10 cellular contexts compared by ENCODE assay signal in genomic region chr11:72069200-72069599, GRCh38. TPM values are rescaled to one million over a fixed set of nuclear protein-coding genes. Genes with fewer than 3 reads are reported as not detected.
DNase-seq lines count a peak whose midpoint lies in the region; ATAC-seq, FAIRE-seq and TF ChIP-seq lines count a peak whose summit lies in the region.
"Had no signal": no experiment of that assay in that cellular context is flagged by ENCODE, and none has a peak within 500 bp of the region (broad histone marks: within the 10 kb centered on the region; RNA-seq: fewer than 3 reads in every experiment).

No MANE protein-coding gene starts in this region.

- peak; percentile 54 for FAIRE-seq in GM12878 (lab: Jason Lieb, UNC)

- H4K20me1 ChIP-seq in SK-N-SH (ENCODE audit: insufficient read depth) (no peaks in the 10 kb centered on the region), GM12878 (ENCODE audit: control insufficient read depth, insufficient read depth) (no peaks in the 10 kb centered on the region)

- H3K27me3 ChIP-seq in SK-N-SH (ENCODE audit: insufficient read depth) (no peaks in the 10 kb centered on the region), GM12878 (replicated peaks in 1 of 2; ENCODE audit: control insufficient read depth in 2 of 2, insufficient read depth in 2 of 2, low read length in 1 of 2) (no peaks in the 10 kb centered on the region), layer of hippocampus (ENCODE audit: control insufficient read depth, insufficient read depth, low read length) (no peaks in the 10 kb centered on the region)

- SMC1A ChIA-PET in GM12878 (lab: Charles Lee; ENCODE audit: uncharacterized antibody, unreplicated experiment): interaction anchor here (1.2 to 8.0 kb wide), 8 partner anchors 9 to 40 kb away, joined by 3 to 48 read pairs (median 6); no protein-coding TSS in a partner anchor

- H2AFZ ChIP-seq in SK-N-SH (ENCODE audit: low read depth): 0 out of 2 replicates have a peak overlapping the region, but pooled peaks have one; percentile 45
- H2AFZ ChIP-seq in GM12878 (ENCODE audit: control insufficient read depth, low read depth, low read length): peak overlapping the region; percentile 8

- no peaks in the 10 kb centered on the region for H3K9me2 ChIP-seq in SK-N-SH

- H3K4me2 ChIP-seq in SK-N-SH: peak overlapping the region; percentile 53
- peak overlapping the region; percentile 56 for H3K4me2 ChIP-seq in GM12878 (ENCODE audit: control insufficient read depth, insufficient read depth)

- no peak for TF ChIP-seq POLR2A in GM12878 (IDR thresholded peaks at IDR 0.05; ENCODE audit: low read depth, low read length)

- H3K79me2 ChIP-seq in SK-N-SH (ENCODE audit: insufficient read depth) (peaks cover 97% of the 10 kb centered on the region), GM12878 (ENCODE audit: control insufficient read depth, insufficient read depth, low read length) (peaks cover 55% of the 10 kb centered on the region)

- H3K36me3 ChIP-seq in SK-N-SH (replicated peaks in 1 of 2; ENCODE audit: control insufficient read depth in 1 of 2, insufficient read depth in 2 of 2, low read length in 1 of 2) (peaks cover 0 to 3% of the 10 kb centered on the region in 2 experiments), GM12878 (ENCODE audit: control insufficient read depth in 2 of 2, insufficient read depth in 2 of 2, low read length in 1 of 2) (no peaks in the 10 kb centered on the region; a peak in 2 of 4 replicates)

- RAD21 ChIA-PET in GM12878 (lab: Charles Lee; ENCODE audit: unreplicated experiment): interaction anchor here (1.1 to 7.8 kb wide), 4 partner anchors 22 to 141 kb away, joined by 3 to 46 read pairs (median 6); no protein-coding TSS in a partner anchor

- TF ChIP-seq EP300 in SK-N-SH (IDR thresholded peaks at IDR 0.05; ENCODE audit: borderline replicate concordance in 1 of 2, low read depth in 1 of 2, low read length in 1 of 2) (no peak), GM12878 (IDR thresholded peaks at IDR 0.05; ENCODE audit: borderline replicate concordance in 1 of 2, control insufficient read depth in 1 of 2, low read depth in 2 of 2, low read length in 2 of 2) (no peak)

- CTCF ChIA-PET in SK-N-SH (lab: Yijun Ruan, JAX): interaction anchor here (0.8 to 4.2 kb wide), 4 partner anchors 9 to 75 kb away, joined by 3 to 18 read pairs (median 4); no protein-coding TSS in a partner anchor
- CTCF ChIA-PET in GM12878 (lab: Yijun Ruan, JAX): interaction anchor here (1.0 to 2.9 kb wide), 8 partner anchors 8 to 83 kb away, joined by 3 to 16 read pairs (median 4); no protein-coding TSS in a partner anchor

- peak overlapping the region in 1 of 2 experiments; percentile 43; a peak in 2 of 4 replicates for H3K4me3 ChIP-seq in SK-N-SH (ENCODE audit: low read depth in 2 of 2, low read length in 1 of 2)
- H3K4me3 ChIP-seq in GM12878: peak overlapping the region; percentile 59

- H3K9me3 ChIP-seq in SK-N-SH (no peaks in the 10 kb centered on the region), GM12878 (replicated peaks; ENCODE audit: control insufficient read depth, insufficient read depth, low read length) (no peaks in the 10 kb centered on the region)

- no peak for DNase-seq in SK-N-SH
- no peak for DNase-seq in GM12878 (ENCODE audit: low read depth, low spot score)
- no peak for DNase-seq in NCI-H187 treated with DMSO at 0.1 percent for 48 hours (lab: John Stamatoyannopoulos, UW)
- no peak for DNase-seq in stimulated activated naive CD4-positive, alpha-beta T cell (lab: John Stamatoyannopoulos, UW)
- DNase-seq: stimulated activated CD4-positive, alpha-beta T cell treated with anti-CD3 and anti-CD28 coated beads, Interleukin-12 subunit alpha, Interleukin-12 subunit beta, amount 100 ng/mL, for 4 hours had no signal

- H3F3A ChIP-seq in SK-N-SH (replicated peaks; ENCODE audit: insufficient read depth): peaks cover 39% of the 10 kb centered on the region

- peak overlapping the region; percentile 69 to 82 for H3K27ac ChIP-seq in SK-N-SH (ENCODE audit: low read depth in 2 of 2, low read length in 1 of 2)
- peak overlapping the region; percentile 63 for H3K27ac ChIP-seq in GM12878 (ENCODE audit: control insufficient read depth, insufficient read depth)
- H3K27ac ChIP-seq in layer of hippocampus (ENCODE audit: low read depth, low read length): peak overlapping the region; percentile 64
- H3K27ac ChIP-seq in temporal lobe (ENCODE audit: low read depth, low read length): peak overlapping the region; percentile 81

- no TSS peak for BruUV-seq in GM12878 (replicated peaks; lab: Mats Ljungman, UMichigan)

- TF ChIP-seq CTCF in SK-N-SH (IDR thresholded peaks at IDR 0.05) (no peak), GM12878 (IDR thresholded peaks at IDR 0.05 in 2 of 3, conservative IDR thresholded peaks at IDR 0.05 in 1 of 3; ENCODE audit: control insufficient read depth in 2 of 3, extremely low read depth in 1 of 3, insufficient read depth in 1 of 3, low read depth in 3 of 3, low read length in 3 of 3) (no peak)

- no peak for TF ChIP-seq RAD21 in SK-N-SH (IDR thresholded peaks at IDR 0.05; ENCODE audit: low read length)
- no peak for TF ChIP-seq RAD21 in GM12878 (IDR thresholded peaks at IDR 0.05; ENCODE audit: insufficient read depth, low read depth, low read length)

- in situ Hi-C loops in GM12878 (cut with MboI): no loop called here

- POLR2A ChIA-PET in SK-N-SH (lab: Yijun Ruan, JAX) (no interaction called here), GM12878 (lab: Charles Lee) (interaction anchor here (0.5 to 2.2 kb wide), 10 partner anchors 8 to 50 kb away, joined by 3 to 9 read pairs (median 4); no protein-coding TSS in a partner anchor)

- intact Hi-C loops in GM12878 (cut with micrococcal nuclease; ENCODE audit: unreplicated experiment): no loop called here

- H3K9ac ChIP-seq in SK-N-SH (peak overlapping the region; percentile 53; the same call in 1 of the 2 replicates), GM12878 (ENCODE audit: control insufficient read depth, insufficient read depth, low read length) (peak overlapping the region; percentile 41)

- peaks cover 21 to 52% of the 10 kb centered on the region in 2 experiments for H3K4me1 ChIP-seq in SK-N-SH (ENCODE audit: control insufficient read depth in 1 of 2, insufficient read depth in 2 of 2, low read depth in 1 of 2, low read length in 1 of 2)
- H3K4me1 ChIP-seq in GM12878 (ENCODE audit: control insufficient read depth, insufficient read depth, low read length): peaks cover 27% of the 10 kb centered on the region

- ATAC-seq in SK-N-SH treated with all-trans-retinoic acid at 6 μM for 48 hours: no peak
- peak; percentile 52 for ATAC-seq in GM12878
- no peak for ATAC-seq in HG02884 (IDR thresholded peaks at IDR 0.05; ENCODE audit: unreplicated experiment)

RNA-seq across cellular contexts. Expression of gene NUMA1, which starts 11.1 kb away (rescaled TPM):
- polyA plus RNA-seq in SK-N-SH (2012; rRNA removed) (111 TPM in 2 replicates), GM12878 (2011; rRNA removed) (32.7 and 61.5 TPM in 2 replicates), GM12878 (2014; fragmentation: Illumina TruSeq; extraction: Trizol) (36.7 and 60.6 TPM in 2 replicates), GM12878 (2014; fragmentation: Nextera tagmentation; extraction: Ambion mirVana) (1 to 10 TPM; 5.5 to 7.1 TPM), GM12878 (2014; rRNA removed) (77.3 and 84.6 TPM in 2 replicates), GM12878 (2016; fragmentation: Nextera tagmentation; extraction: Ambion mirVana) (10 to 100 TPM; 58.1 to 63.5 TPM)
- 32.2 and 47.9 TPM in 2 replicates for polyA plus RNA-seq in SK-N-SH (2012; cell fraction: cytosol; rRNA removed)
- polyA plus RNA-seq in SK-N-SH (2012; cell fraction: nucleus; rRNA removed): 295 and 336 TPM in 2 replicates
- 241 and 261 TPM in 2 replicates for total RNA-seq in GM12878 (2013; cell fraction: nucleolus; rRNA removed)
- total RNA-seq in GM12878 (2014; rRNA removed) (82.3 and 88.1 TPM in 2 replicates), GM12878 (2014; rRNA removed; fragmentation: Illumina TruSeq; extraction: Trizol) (44.3 TPM in 2 replicates), GM12878 (2021) (102 and 111 TPM in 2 replicates), temporal lobe (110 TPM)
- polyA plus RNA-seq in GM12878 (2011; ENCODE audit: low read depth): 53.5 TPM
- 69.4 and 72.3 TPM in 2 replicates for polyA plus RNA-seq in GM12878 (2011; cell fraction: cytosol; rRNA removed)
- polyA plus RNA-seq in GM12878 (2011; cell fraction: nucleus; rRNA removed): 236 and 254 TPM in 2 replicates
- 95.7 and 106 TPM in 2 replicates for polyA plus RNA-seq in GM12878 (2012)
- polyA minus RNA-seq in GM12878 (2011; rRNA and poly(A)+ RNA removed): 115 and 125 TPM in 2 replicates
- polyA minus RNA-seq in GM12878 (2011; cell fraction: cytosol; rRNA and poly(A)+ RNA removed): 46.7 and 48.0 TPM in 2 replicates
- 90.7 and 135 TPM in 2 replicates for polyA minus RNA-seq in GM12878 (2011; cell fraction: nucleus; rRNA and poly(A)+ RNA removed)

RNA-seq across cellular contexts. Expression of gene LRRC51, which starts 11.4 kb away (rescaled TPM):
- polyA plus RNA-seq in SK-N-SH (2012; rRNA removed) (7.3 and 8.0 TPM in 2 replicates), GM12878 (2011; rRNA removed) (6.1 and 8.6 TPM in 2 replicates), GM12878 (2014; fragmentation: Illumina TruSeq; extraction: Trizol) (6.4 and 11.7 TPM in 2 replicates), GM12878 (2014; fragmentation: Nextera tagmentation; extraction: Ambion mirVana) (1 to 10 TPM; 4.7 to 6.2 TPM), GM12878 (2014; rRNA removed) (7.5 and 7.8 TPM in 2 replicates), GM12878 (2016; fragmentation: Nextera tagmentation; extraction: Ambion mirVana) (1 to 10 TPM; 3.1 to 6.1 TPM)
- polyA plus RNA-seq in SK-N-SH (2012; cell fraction: cytosol; rRNA removed): 6.2 and 8.5 TPM in 2 replicates
- 6.0 and 7.2 TPM in 2 replicates for polyA plus RNA-seq in SK-N-SH (2012; cell fraction: nucleus; rRNA removed)
- 1.3 and 1.4 TPM in 2 replicates for total RNA-seq in GM12878 (2013; cell fraction: nucleolus; rRNA removed)
- total RNA-seq in GM12878 (2014; rRNA removed) (4.0 and 5.6 TPM in 2 replicates), GM12878 (2014; rRNA removed; fragmentation: Illumina TruSeq; extraction: Trizol) (4.1 and 4.7 TPM in 2 replicates), GM12878 (2021) (2.6 and 5.5 TPM in 2 replicates), temporal lobe (5.7 TPM)
- 2.8 TPM for polyA plus RNA-seq in GM12878 (2011; ENCODE audit: low read depth)
- 7.7 and 9.9 TPM in 2 replicates for polyA plus RNA-seq in GM12878 (2011; cell fraction: cytosol; rRNA removed)
- 3.6 and 5.0 TPM in 2 replicates for polyA plus RNA-seq in GM12878 (2011; cell fraction: nucleus; rRNA removed)
- polyA plus RNA-seq in GM12878 (2012): 3.6 and 7.1 TPM in 2 replicates
- polyA minus RNA-seq in GM12878 (2011; rRNA and poly(A)+ RNA removed): 8.6 and 10.5 TPM in 2 replicates
- 1.6 and 6.0 TPM in 2 replicates for polyA minus RNA-seq in GM12878 (2011; cell fraction: cytosol; rRNA and poly(A)+ RNA removed)
- polyA minus RNA-seq in GM12878 (2011; cell fraction: nucleus; rRNA and poly(A)+ RNA removed): 0.73 and 1.4 TPM in 2 replicates

RNA-seq across cellular contexts. Expression of gene LAMTOR1, which starts 33.9 kb away (rescaled TPM):
- 128 and 129 TPM in 2 replicates for polyA plus RNA-seq in SK-N-SH (2012; rRNA removed)
- 97.5 and 122 TPM in 2 replicates for polyA plus RNA-seq in SK-N-SH (2012; cell fraction: cytosol; rRNA removed)
- polyA plus RNA-seq in SK-N-SH (2012; cell fraction: nucleus; rRNA removed): 84.1 and 89.5 TPM in 2 replicates
- total RNA-seq in GM12878 (2013; cell fraction: nucleolus; rRNA removed): 30.6 and 35.0 TPM in 2 replicates
- 112 and 127 TPM in 2 replicates for total RNA-seq in GM12878 (2014; rRNA removed)
- total RNA-seq in GM12878 (2014; rRNA removed; fragmentation: Illumina TruSeq; extraction: Trizol): 59.8 and 66.5 TPM in 2 replicates
- total RNA-seq in GM12878 (2021): 80.8 and 82.1 TPM in 2 replicates
- 57.1 TPM for polyA plus RNA-seq in GM12878 (2011; ENCODE audit: low read depth)
- 45.8 and 58.8 TPM in 2 replicates for polyA plus RNA-seq in GM12878 (2011; rRNA removed)
- 99.0 and 108 TPM in 2 replicates for polyA plus RNA-seq in GM12878 (2011; cell fraction: cytosol; rRNA removed)
- polyA plus RNA-seq in GM12878 (2011; cell fraction: nucleus; rRNA removed): 65.8 and 80.4 TPM in 2 replicates
- 71.6 and 72.6 TPM in 2 replicates for polyA plus RNA-seq in GM12878 (2012)
- polyA plus RNA-seq in GM12878 (2014; fragmentation: Illumina TruSeq; extraction: Trizol): 75.6 and 94.4 TPM in 2 replicates
- polyA plus RNA-seq in GM12878 (2014; fragmentation: Nextera tagmentation; extraction: Ambion mirVana): 100 to 1,000 TPM in 1 of 2 experiments, 10 to 100 TPM in 1; 85.1 to 126 TPM
- polyA plus RNA-seq in GM12878 (2014; rRNA removed): 126 and 128 TPM in 2 replicates
- polyA plus RNA-seq in GM12878 (2016; fragmentation: Nextera tagmentation; extraction: Ambion mirVana): 100 to 1,000 TPM; 139 to 141 TPM
- 99.0 and 105 TPM in 2 replicates for polyA minus RNA-seq in GM12878 (2011; rRNA and poly(A)+ RNA removed)
- 45.6 and 60.0 TPM in 2 replicates for polyA minus RNA-seq in GM12878 (2011; cell fraction: cytosol; rRNA and poly(A)+ RNA removed)
- polyA minus RNA-seq in GM12878 (2011; cell fraction: nucleus; rRNA and poly(A)+ RNA removed): 33.1 and 62.5 TPM in 2 replicates
- 34.4 TPM for total RNA-seq in temporal lobe

RNA-seq across cellular contexts. Expression of gene TOMT, which starts 36.5 kb away (rescaled TPM):
- polyA plus RNA-seq in SK-N-SH (2012; rRNA removed): not detected in 2 replicates
- polyA plus RNA-seq in SK-N-SH (2012; cell fraction: cytosol; rRNA removed): not detected in 2 replicates
- polyA plus RNA-seq in SK-N-SH (2012; cell fraction: nucleus; rRNA removed): 0.18 and 0.58 TPM in 2 replicates
- not detected in 2 replicates for total RNA-seq in GM12878 (2013; cell fraction: nucleolus; rRNA removed)
- not detected in 2 replicates for total RNA-seq in GM12878 (2014; rRNA removed)
- not detected in 2 replicates for total RNA-seq in GM12878 (2014; rRNA removed; fragmentation: Illumina TruSeq; extraction: Trizol)
- total RNA-seq in GM12878 (2021): not detected in 2 replicates
- not detected for polyA plus RNA-seq in GM12878 (2011; ENCODE audit: low read depth)
- not detected in 2 replicates for polyA plus RNA-seq in GM12878 (2011; rRNA removed)
- not detected in 2 replicates for polyA plus RNA-seq in GM12878 (2011; cell fraction: cytosol; rRNA removed)
- polyA plus RNA-seq in GM12878 (2011; cell fraction: nucleus; rRNA removed): not detected in 2 replicates
- not detected in 2 replicates for polyA plus RNA-seq in GM12878 (2012)
- not detected in 2 replicates for polyA plus RNA-seq in GM12878 (2014; fragmentation: Illumina TruSeq; extraction: Trizol)
- polyA plus RNA-seq in GM12878 (2014; fragmentation: Nextera tagmentation; extraction: Ambion mirVana): not detected
- not detected in 2 replicates for polyA plus RNA-seq in GM12878 (2014; rRNA removed)
- polyA plus RNA-seq in GM12878 (2016; fragmentation: Nextera tagmentation; extraction: Ambion mirVana): not detected
- not detected in 2 replicates for polyA minus RNA-seq in GM12878 (2011; rRNA and poly(A)+ RNA removed)
- polyA minus RNA-seq in GM12878 (2011; cell fraction: cytosol; rRNA and poly(A)+ RNA removed): not detected in 2 replicates
- polyA minus RNA-seq in GM12878 (2011; cell fraction: nucleus; rRNA and poly(A)+ RNA removed): not detected in 2 replicates
- total RNA-seq in temporal lobe: not detected
- total RNA-seq: A172 had no signal

RNA-seq across cellular contexts. Expression of gene ANAPC15, which starts 43.3 kb away (rescaled TPM):
- polyA plus RNA-seq in SK-N-SH (2012; rRNA removed) (85.6 and 92.3 TPM in 2 replicates), GM12878 (2011; rRNA removed) (84.6 and 99.6 TPM in 2 replicates), GM12878 (2014; fragmentation: Illumina TruSeq; extraction: Trizol) (91.9 and 118 TPM in 2 replicates), GM12878 (2014; fragmentation: Nextera tagmentation; extraction: Ambion mirVana) (100 to 1,000 TPM; 230 to 372 TPM), GM12878 (2014; rRNA removed) (84.3 and 86.0 TPM in 2 replicates), GM12878 (2016; fragmentation: Nextera tagmentation; extraction: Ambion mirVana) (100 to 1,000 TPM; 126 to 141 TPM)
- polyA plus RNA-seq in SK-N-SH (2012; cell fraction: cytosol; rRNA removed): 121 and 159 TPM in 2 replicates
- 32.9 and 39.9 TPM in 2 replicates for polyA plus RNA-seq in SK-N-SH (2012; cell fraction: nucleus; rRNA removed)
- 7.3 and 14.1 TPM in 2 replicates for total RNA-seq in GM12878 (2013; cell fraction: nucleolus; rRNA removed)
- total RNA-seq in GM12878 (2014; rRNA removed) (78.0 and 83.4 TPM in 2 replicates), GM12878 (2014; rRNA removed; fragmentation: Illumina TruSeq; extraction: Trizol) (88.3 and 88.6 TPM in 2 replicates), GM12878 (2021) (81.0 and 85.6 TPM in 2 replicates), temporal lobe (12.5 TPM)
- polyA plus RNA-seq in GM12878 (2011; ENCODE audit: low read depth): 72.9 TPM
- polyA plus RNA-seq in GM12878 (2011; cell fraction: cytosol; rRNA removed): 86.3 and 97.5 TPM in 2 replicates
- 52.6 and 65.7 TPM in 2 replicates for polyA plus RNA-seq in GM12878 (2011; cell fraction: nucleus; rRNA removed)
- 66.1 and 85.8 TPM in 2 replicates for polyA plus RNA-seq in GM12878 (2012)
- polyA minus RNA-seq in GM12878 (2011; rRNA and poly(A)+ RNA removed): 49.0 and 65.4 TPM in 2 replicates
- 10.2 and 12.1 TPM in 2 replicates for polyA minus RNA-seq in GM12878 (2011; cell fraction: cytosol; rRNA and poly(A)+ RNA removed)
- 13.3 and 19.8 TPM in 2 replicates for polyA minus RNA-seq in GM12878 (2011; cell fraction: nucleus; rRNA and poly(A)+ RNA removed)

Comparison
In these comparisons a context has a peak if more than half of its experiments do, and no peak if none do; other contexts are left out.
1. Of the 26 proteins assayed by ChIP-seq in both GM12878 and SK-N-SH: peak only in GM12878: MEF2A and NFIC; only in SK-N-SH: none; in both: none; in neither: 24.